Comparison of ENCODE assay signal across 8 cellular contexts in genomic region chr6:3157151-3157933, GRCh38. TPM values are rescaled to one million over a fixed set of nuclear protein-coding genes. Genes with fewer than 3 reads are reported as not detected.
DNase-seq lines count a peak whose midpoint lies in the region; ATAC-seq and TF ChIP-seq lines count a peak whose summit lies in the region.

Gene TUBB2A, minus strand, starts transcription at chr6:3157544. Its CDS starts 81 bp downstream, at chr6:3157463.

- peak; percentile 99 for DNase-seq in GM10266 (ENCODE audit: extremely low spot score)
- DNase-seq in H4 (ENCODE audit: low spot score): peak; percentile 50
- DNase-seq in M059J (ENCODE audit: low read depth): peak; percentile 78
- DNase-seq in T1000 (lab: John Stamatoyannopoulos, UW): peak; percentile 65
- peak; percentile 95 for DNase-seq in astrocyte of the hippocampus (ENCODE audit: low read depth, low spot score)
- DNase-seq in hypothalamus (lab: John Stamatoyannopoulos, UW): peak in 49 of 51 donors; percentile 20 to 89 (median 73)
- peak; percentile 94 for DNase-seq in sciatic nerve (ENCODE audit: low spot score)
- DNase-seq in MV-4-11 (lab: John Stamatoyannopoulos, UW): no peak

- peak; percentile 86 for ATAC-seq in sciatic nerve

- intact Hi-C loops in sciatic nerve (cut with DNase I): no loop called here

- TF ChIP-seq CTCF in GM10266 (IDR thresholded peaks at IDR 0.05; ENCODE audit: control insufficient read depth, insufficient read depth, low read depth, missing control alignments): peak; percentile 65

RNA-seq across cellular contexts. Expression of gene TUBB2A, which starts in this region (rescaled TPM):
- total RNA-seq in H4 (2014; rRNA removed; shearing (Covaris generic)): 46.3 and 49.0 TPM in 2 replicates
- total RNA-seq in M059J (2014; rRNA removed; shearing (Covaris generic)): 278 and 327 TPM in 2 replicates
- total RNA-seq in sciatic nerve: 53.1 TPM
